ENCODE assay signal across 22 cellular contexts in genomic region chr16:12881182-12881581, GRCh38. TPM values are rescaled to one million over a fixed set of nuclear protein-coding genes. Genes with fewer than 3 reads are reported as not detected.
"Had no signal": no experiment of that assay in that cellular context is flagged by ENCODE, and none has a peak within 500 bp of the region (broad histone marks: within the 10 kb centered on the region; RNA-seq: fewer than 3 reads in every experiment).

No MANE protein-coding gene starts in this region.

- ATAC-seq: activated CD4-positive, alpha-beta T cell treated with anti-CD3 and anti-CD28 coated beads for 36 hours; activated CD8-positive, alpha-beta T cell treated with anti-CD3 and anti-CD28 coated beads for 36 hours; activated T-cell treated with anti-CD3 and anti-CD28 coated beads, Interleukin-2, amount 50 U/mL, for 72 hours; PC-3; T-cell had no signal

- H3K27me3 ChIP-seq: brain microvascular endothelial cell had no signal

- DNase-seq: activated CD4-positive, alpha-beta T cell treated with anti-CD3 and anti-CD28 coated beads for 36 hours; activated CD4-positive, alpha-beta T cell treated with anti-CD3 and anti-CD28 coated beads, Interleukin-2, amount 50 U/mL, for 1 hour; activated CD8-positive, alpha-beta memory T cell treated with anti-CD3 and anti-CD28 coated beads, Interleukin-2, amount 50 U/mL, for 4 hours; activated CD8-positive, alpha-beta T cell treated with anti-CD3 and anti-CD28 coated beads for 36 hours; activated gamma-delta T cell treated with Interleukin-2 at 50 U/mL for 16 hours; activated naive CD4-positive, alpha-beta T cell treated with anti-CD3 and anti-CD28 coated beads, Interleukin-2, amount 10 ng/mL, durations not matched to agents 7 days and 5 days; activated naive CD8-positive, alpha-beta T cell treated with anti-CD3 and anti-CD28 coated beads for 36 hours; activated T-cell treated with anti-CD3 and anti-CD28 coated beads, Interleukin-2, amount 50 U/mL, for 72 hours; brain microvascular endothelial cell; KG1; NCI-H1092; NCI-H1417; NCI-H226; NCI-H526; PC-3; T-cell; T-helper 2 cell; T1000 had no signal

- H3K4me3 ChIP-seq: SK-N-MC had no signal

- FAIRE-seq: TTC549 had no signal

- H3K27ac ChIP-seq: brain microvascular endothelial cell, SK-N-MC had no signal

- H3K36me3 ChIP-seq: brain microvascular endothelial cell had no signal

RNA-seq across cellular contexts. Expression of gene SHISA9, which starts 20.2 kb away (rescaled TPM):
- total RNA-seq: activated CD8-positive, alpha-beta T cell treated with anti-CD3 and anti-CD28 coated beads for 36 hours; activated naive CD8-positive, alpha-beta T cell treated with anti-CD3 and anti-CD28 coated beads for 36 hours; activated T-helper 2 cell treated with anti-CD3 and anti-CD28 coated beads, Interferon-gamma antibody, Interleukin-2, Interleukin-4, amounts not matched to agents 10 μg/mL and 5 μg/mL and 100 μg/mL, durations not matched to agents 14 hours and 24 hours and 36 hours; PC-3 had no signal
- polyA plus RNA-seq: IgD-negative memory B cell had no signal
